Comparison of ENCODE assay signal across 25 cellular contexts in the genomic region with DNA sequence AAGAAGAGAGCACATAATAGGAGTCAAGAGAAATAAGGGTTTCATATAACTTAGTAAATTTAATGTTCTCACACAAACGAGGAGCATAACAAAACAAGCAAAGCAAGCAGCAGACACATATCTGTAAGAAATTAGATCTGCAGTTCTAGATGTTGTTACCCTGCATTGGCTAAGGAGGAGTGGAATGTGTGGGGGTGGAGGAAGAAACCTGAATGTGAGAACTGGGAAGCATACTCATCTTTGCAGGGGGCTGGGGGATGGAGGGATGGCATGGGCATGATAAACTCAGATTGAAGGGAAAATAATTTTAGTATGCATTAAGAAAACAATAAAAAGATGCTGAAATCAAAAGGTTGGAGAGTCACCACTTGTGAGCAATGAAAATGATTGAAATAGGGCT.
"Had no signal": no experiment of that assay in that cellular context is flagged by ENCODE, and none has a peak within 500 bp of the region (broad histone marks: within the 10 kb centered on the region; RNA-seq: fewer than 3 reads in every experiment).

No MANE protein-coding gene starts in this region.

- H3K27me3 ChIP-seq: ascending aorta, body of pancreas, Peyer's patch, SJCRH30 had no signal

- H3K9ac ChIP-seq: SK-N-SH had no signal

- H3K27me3 Mint-ChIP-seq: activated naive CD8-positive, alpha-beta T cell treated with anti-CD3 and anti-CD28 coated beads, Interleukin-2, amount 10 ng/mL, durations not matched to agents 7 days and 5 days; central memory CD8-positive, alpha-beta T cell had no signal

- H3K27ac Mint-ChIP-seq: activated CD8-positive, alpha-beta T cell treated with anti-CD3 and anti-CD28 coated beads, Interleukin-2, amount 10 ng/mL, durations not matched to agents 7 days and 5 days; activated naive CD8-positive, alpha-beta T cell treated with anti-CD3 and anti-CD28 coated beads, Interleukin-2, amount 10 ng/mL, durations not matched to agents 7 days and 5 days had no signal

- H3K4me3 Mint-ChIP-seq: activated CD8-positive, alpha-beta T cell treated with anti-CD3 and anti-CD28 coated beads, Interleukin-2, amount 10 ng/mL, durations not matched to agents 7 days and 5 days; activated naive CD8-positive, alpha-beta T cell treated with anti-CD3 and anti-CD28 coated beads, Interleukin-2, amount 10 ng/mL, durations not matched to agents 7 days and 5 days; central memory CD8-positive, alpha-beta T cell had no signal

- H3K9me2 ChIP-seq: SK-N-SH had no signal

- H3K36me3 ChIP-seq: ascending aorta, Peyer's patch, SJCRH30 had no signal

- H3K9me3 ChIP-seq: ascending aorta, body of pancreas, Peyer's patch, SJCRH30, SK-N-SH had no signal

- FAIRE-seq: K562 had no signal

- H3K4me2 ChIP-seq: SK-N-SH had no signal

- H3K9me3 Mint-ChIP-seq: activated naive CD8-positive, alpha-beta T cell treated with anti-CD3 and anti-CD28 coated beads, Interleukin-2, amount 10 ng/mL, durations not matched to agents 7 days and 5 days had no signal

- H3K4me1 ChIP-seq: ascending aorta, Peyer's patch had no signal

- H3K4me1 Mint-ChIP-seq: activated naive CD8-positive, alpha-beta T cell treated with anti-CD3 and anti-CD28 coated beads, Interleukin-2, amount 10 ng/mL, durations not matched to agents 7 days and 5 days; central memory CD8-positive, alpha-beta T cell had no signal

- H3K36me3 Mint-ChIP-seq: activated naive CD8-positive, alpha-beta T cell treated with anti-CD3 and anti-CD28 coated beads, Interleukin-2, amount 10 ng/mL, durations not matched to agents 7 days and 5 days had no signal

- H3K27ac ChIP-seq: ascending aorta, body of pancreas, Peyer's patch, RWPE1, SJCRH30 had no signal

- H3K4me3 ChIP-seq: ascending aorta, body of pancreas, K562, Peyer's patch, SJCRH30 had no signal

- DNase-seq: activated CD4-positive, alpha-beta T cell treated with anti-CD3 and anti-CD28 coated beads for 48 hours; activated CD4-positive, alpha-beta T cell treated with anti-CD3 and anti-CD28 coated beads, Interleukin-2, amount 50 U/mL, for 4 hours; activated CD4-positive, CD25-positive, alpha-beta regulatory T cell treated with anti-CD3 and anti-CD28 coated beads, Interleukin-2, amount 50 U/mL, for 72 hours; activated CD8-positive, alpha-beta memory T cell treated with anti-CD3 and anti-CD28 coated beads, Interleukin-2, amount 50 U/mL, for 48 hours; activated CD8-positive, alpha-beta T cell treated with anti-CD3 and anti-CD28 coated beads, Interleukin-2, amount 10 ng/mL, durations not matched to agents 7 days and 5 days; activated naive CD4-positive, alpha-beta T cell treated with anti-CD3 and anti-CD28 coated beads, Interleukin-2, amount 50 U/mL, for 16 hours; activated naive CD8-positive, alpha-beta T cell treated with anti-CD3 and anti-CD28 coated beads, Interleukin-2, amount 10 ng/mL, durations not matched to agents 7 days and 5 days; activated T-cell treated with anti-CD3 and anti-CD28 coated beads, Interleukin-2, amount 50 U/mL, for 1 hour; amniotic stem cell; body of pancreas; Karpas-422; NCI-H1048; NCI-H1417; NCI-H1930; NCI-H446; NCI-H524; Peyer's patch; Right ventricle myocardium superior; SJCRH30; SK-N-SH; T-helper 1 cell had no signal

- ATAC-seq: activated CD8-positive, alpha-beta T cell treated with anti-CD3 and anti-CD28 coated beads, Interleukin-2, amount 10 ng/mL, durations not matched to agents 7 days and 5 days; body of pancreas; K562 had no signal
